ENCODE assay signal across 1 cellular context in genomic region chr16:66493490-66494401, GRCh38.
TF ChIP-seq lines count a peak whose summit lies in the region.

No MANE protein-coding gene starts in this region.

TF ChIP-seq in WTC11, 78 proteins besides CTCF, POLR2A, EP300 and RAD21 (continued from another document):
- TF ChIP-seq KAT7 (CRISPR knock-in tag; IDR thresholded peaks at IDR 0.05; ENCODE audit: borderline replicate concordance) (no peak), ZNF671 (CRISPR knock-in tag; IDR thresholded peaks at IDR 0.05) (no peak), ZMAT4 (CRISPR knock-in tag; IDR thresholded peaks at IDR 0.05) (no peak), RELA (CRISPR knock-in tag; IDR thresholded peaks at IDR 0.05; ENCODE audit: borderline replicate concordance) (no peak)
